ENCODE assay signal across 9 cellular contexts in genomic region chr2:28626891-28627421, GRCh38.
DNase-seq lines count a peak whose midpoint lies in the region; ATAC-seq and TF ChIP-seq lines count a peak whose summit lies in the region.
"Had no signal": no experiment of that assay in that cellular context is flagged by ENCODE, and none has a peak within 500 bp of the region (broad histone marks: within the 10 kb centered on the region; RNA-seq: fewer than 3 reads in every experiment).

No MANE protein-coding gene starts in this region.

- H4K20me1 ChIP-seq in PC-9 (ENCODE audit: insufficient read depth), result no peaks in the 10 kb centered on the region

- peak overlapping the region; percentile 87 to 100 for H3K27ac ChIP-seq in coronary artery
- H3K27ac ChIP-seq in muscle layer of duodenum (ENCODE audit: low read length), result peak overlapping the region; percentile 61
- H3K27ac ChIP-seq in upper lobe of right lung, result peak overlapping the region; percentile 85
- no peak overlapping the region for H3K27ac ChIP-seq in PC-9

- peaks cover 3% of the 10 kb centered on the region for H3K9me3 Mint-ChIP-seq in activated T-cell treated with anti-CD3 and anti-CD28 coated beads, Interleukin-2, amount 50 U/mL, for 24 hours

- DNase-seq in activated T-cell treated with anti-CD3 and anti-CD28 coated beads, Interleukin-2, amount 50 U/mL, for 24 hours, result peak; percentile 30
- no peak for DNase-seq in activated T-cell treated with anti-CD3 and anti-CD28 coated beads, Interleukin-2, amount 50 U/mL, for 1 hour
- DNase-seq in coronary artery (ENCODE audit: low spot score) (peak; percentile 90), upper lobe of right lung (peak; percentile 46), NCI-H1694 treated with DMSO at 0.1 percent for 48 hours (lab: John Stamatoyannopoulos, UW) (no peak), NCI-H1417 (lab: John Stamatoyannopoulos, UW) (no peak), PC-9 (no peak)

- peak; percentile 22 for ATAC-seq in upper lobe of right lung
- ATAC-seq: Panc1 had no signal

- TF ChIP-seq CTCF in coronary artery (IDR thresholded peaks at IDR 0.05) (no peak), upper lobe of right lung (IDR thresholded peaks at IDR 0.05) (no peak), PC-9 (conservative IDR thresholded peaks at IDR 0.05) (no peak)

- no peaks in the 10 kb centered on the region for H3K9me2 ChIP-seq in PC-9 (ENCODE audit: insufficient read depth)

- H3F3A ChIP-seq in PC-9 (ENCODE audit: insufficient read depth, low read depth), result peaks cover 17% of the 10 kb centered on the region

- peaks cover 60% of the 10 kb centered on the region for H3K4me1 Mint-ChIP-seq in activated T-cell treated with anti-CD3 and anti-CD28 coated beads, Interleukin-2, amount 50 U/mL, for 24 hours (ENCODE audit: low read depth)

- H3K4me3 ChIP-seq in coronary artery (peak overlapping the region; percentile 14), muscle layer of duodenum (ENCODE audit: low read depth in 1 of 2, low read length in 2 of 2) (no peak overlapping the region), upper lobe of right lung (no peak overlapping the region), PC-9 (no peak overlapping the region)

- BruUV-seq in PC-9 (replicated peaks; lab: Mats Ljungman, UMichigan), result no TSS peak

- no peaks in the 10 kb centered on the region for H3K36me3 Mint-ChIP-seq in activated T-cell treated with anti-CD3 and anti-CD28 coated beads, Interleukin-2, amount 50 U/mL, for 24 hours (ENCODE audit: low read depth)

- no peak overlapping the region for H3K4me3 Mint-ChIP-seq in activated T-cell treated with anti-CD3 and anti-CD28 coated beads, Interleukin-2, amount 50 U/mL, for 24 hours

- CTCF ChIA-PET in PC-9 (lab: Charles Lee), result no interaction called here

- no peaks in the 10 kb centered on the region for H3K79me2 ChIP-seq in PC-9 (ENCODE audit: low read depth)

- no peaks in the 10 kb centered on the region for H3K27me3 Mint-ChIP-seq in activated T-cell treated with anti-CD3 and anti-CD28 coated beads, Interleukin-2, amount 50 U/mL, for 24 hours

- peaks cover 20 to 27% of the 10 kb centered on the region in 2 donors for H3K4me1 ChIP-seq in muscle layer of duodenum (ENCODE audit: control insufficient read depth in 1 of 2, insufficient read depth in 2 of 2, low read length in 2 of 2)
- H3K4me1 ChIP-seq in upper lobe of right lung, result peaks cover 30% of the 10 kb centered on the region
- peaks cover 35% of the 10 kb centered on the region for H3K4me1 ChIP-seq in PC-9 (replicated peaks; ENCODE audit: insufficient read depth)

- H3K27ac Mint-ChIP-seq in activated T-cell treated with anti-CD3 and anti-CD28 coated beads, Interleukin-2, amount 50 U/mL, for 24 hours, result peak overlapping the region; percentile 44

- intact Hi-C loops in upper lobe of right lung (cut with DNase I) (no loop called here), PC-9 (cut with micrococcal nuclease; ENCODE audit: unreplicated experiment) (no loop called here)

- no peak overlapping the region for H2AFZ ChIP-seq in PC-9

- no peaks in the 10 kb centered on the region for H3K27me3 ChIP-seq in muscle layer of duodenum (ENCODE audit: low read depth, low read length)
- no peaks in the 10 kb centered on the region for H3K27me3 ChIP-seq in upper lobe of right lung
- no peaks in the 10 kb centered on the region for H3K27me3 ChIP-seq in PC-9 (ENCODE audit: insufficient read depth, low read depth)

- POLR2A ChIA-PET in PC-9 (lab: Charles Lee; ENCODE audit: unreplicated experiment), result no interaction called here

- no peaks in the 10 kb centered on the region for H3K36me3 ChIP-seq in muscle layer of duodenum (ENCODE audit: control insufficient read depth in 1 of 2, insufficient read depth in 2 of 2, low read length in 2 of 2)
- no peaks in the 10 kb centered on the region for H3K36me3 ChIP-seq in upper lobe of right lung
- no peaks in the 10 kb centered on the region for H3K36me3 ChIP-seq in PC-9 (ENCODE audit: low read depth)

- H3K9me3 ChIP-seq in muscle layer of duodenum (ENCODE audit: control insufficient read depth in 1 of 2, low read length in 2 of 2) (no peaks in the 10 kb centered on the region), upper lobe of right lung (no peaks in the 10 kb centered on the region), PC-9 (ENCODE audit: insufficient read depth, low read depth) (no peaks in the 10 kb centered on the region)

- no peak overlapping the region for H3K4me2 ChIP-seq in PC-9

Comparison
In these comparisons a context has a peak if more than half of its experiments do, and no peak if none do; other contexts are left out.
1. DNase-seq: peak in activated T-cell treated with anti-CD3 and anti-CD28 coated beads, Interleukin-2, amount 50 U/mL, for 24 hours (single experiment), coronary artery (single experiment) and upper lobe of right lung (single experiment); none in activated T-cell treated with anti-CD3 and anti-CD28 coated beads, Interleukin-2, amount 50 U/mL, for 1 hour (single experiment), NCI-H1694 treated with DMSO at 0.1 percent for 48 hours (single experiment), NCI-H1417 (0 of 3) and PC-9 (0 of 2).